In genomic region chr1:172551279-172551678, GRCh38 we compare ENCODE assay signal across 23 cellular contexts.
"Had no signal": no experiment of that assay in that cellular context is flagged by ENCODE, and none has a peak within 500 bp of the region (broad histone marks: within the 10 kb centered on the region; RNA-seq: fewer than 3 reads in every experiment).

No MANE protein-coding gene starts in this region.

- ATAC-seq: heart left ventricle; naive thymus-derived CD4-positive, alpha-beta T cell; right cardiac atrium; stimulated activated effector memory CD8-positive, alpha-beta T cell treated with anti-CD3 and anti-CD28 coated beads, Interleukin-12 subunit alpha, Interleukin-12 subunit beta, amount 100 ng/mL, for 72 hours; upper lobe of right lung had no signal

- H3K27me3 ChIP-seq: esophagus squamous epithelium, heart left ventricle, ovary, tibial artery, upper lobe of right lung, vagina had no signal

- H3K4me3 ChIP-seq: coronary artery, esophagus squamous epithelium, heart left ventricle, ovary, tibial artery, upper lobe of right lung, vagina had no signal

- H3K27ac ChIP-seq: coronary artery, epithelial cell of prostate, esophagus squamous epithelium, heart left ventricle, ovary, tibial artery, upper lobe of right lung, vagina had no signal

- H3K27ac Mint-ChIP-seq: naive thymus-derived CD4-positive, alpha-beta T cell; progenitor cell of endocrine pancreas; stimulated activated effector memory CD8-positive, alpha-beta T cell treated with anti-CD3 and anti-CD28 coated beads, Interleukin-12 subunit alpha, Interleukin-12 subunit beta, amount 100 ng/mL, for 72 hours; stimulated activated naive CD8-positive, alpha-beta T cell treated with anti-CD3 and anti-CD28 coated beads, Interleukin-15, Interleukin-2, amounts not matched to agents 100 ng/mL and 50 ng/mL, for 24 hours had no signal

- H3K9me3 Mint-ChIP-seq: neural crest cell; stimulated activated effector memory CD8-positive, alpha-beta T cell treated with anti-CD3 and anti-CD28 coated beads, Interleukin-12 subunit alpha, Interleukin-12 subunit beta, amount 100 ng/mL, for 72 hours; stimulated activated naive CD8-positive, alpha-beta T cell treated with anti-CD3 and anti-CD28 coated beads, Interleukin-15, Interleukin-2, amounts not matched to agents 100 ng/mL and 50 ng/mL, for 24 hours had no signal

- H3K27me3 Mint-ChIP-seq: naive thymus-derived CD4-positive, alpha-beta T cell; progenitor cell of endocrine pancreas; stimulated activated naive CD8-positive, alpha-beta T cell treated with anti-CD3 and anti-CD28 coated beads, Interleukin-15, Interleukin-2, amounts not matched to agents 100 ng/mL and 50 ng/mL, for 24 hours had no signal

- H3K4me3 Mint-ChIP-seq: naive thymus-derived CD4-positive, alpha-beta T cell; neural crest cell; stimulated activated effector memory CD8-positive, alpha-beta T cell treated with anti-CD3 and anti-CD28 coated beads, Interleukin-12 subunit alpha, Interleukin-12 subunit beta, amount 100 ng/mL, for 72 hours; stimulated activated naive CD8-positive, alpha-beta T cell treated with anti-CD3 and anti-CD28 coated beads, Interleukin-15, Interleukin-2, amounts not matched to agents 100 ng/mL and 50 ng/mL, for 24 hours had no signal

- H3K9me3 ChIP-seq: esophagus squamous epithelium, heart left ventricle, ovary, tibial artery, upper lobe of right lung, vagina had no signal

- H3K36me3 ChIP-seq: ovary, tibial artery had no signal

- DNase-seq: effector CD4-positive, alpha-beta T cell; esophagus squamous epithelium; foreskin melanocyte; heart left ventricle; hypothalamus; kidney glomerular epithelial cell; mesendoderm; naive thymus-derived CD4-positive, alpha-beta T cell; ovary; right cardiac atrium; small intestine; stimulated activated CD4-positive, alpha-beta T cell treated with anti-CD3 and anti-CD28 coated beads, Interleukin-4, amount 100 ng/mL, for 1 hour; stimulated activated CD8-positive, alpha-beta memory T cell treated with anti-CD3 and anti-CD28 coated beads, Interleukin-4, amount 100 ng/mL, for 48 hours; tibial artery; upper lobe of right lung had no signal

- FAIRE-seq: endometrium had no signal
